18 cellular contexts compared by ENCODE assay signal in the genomic region with DNA sequence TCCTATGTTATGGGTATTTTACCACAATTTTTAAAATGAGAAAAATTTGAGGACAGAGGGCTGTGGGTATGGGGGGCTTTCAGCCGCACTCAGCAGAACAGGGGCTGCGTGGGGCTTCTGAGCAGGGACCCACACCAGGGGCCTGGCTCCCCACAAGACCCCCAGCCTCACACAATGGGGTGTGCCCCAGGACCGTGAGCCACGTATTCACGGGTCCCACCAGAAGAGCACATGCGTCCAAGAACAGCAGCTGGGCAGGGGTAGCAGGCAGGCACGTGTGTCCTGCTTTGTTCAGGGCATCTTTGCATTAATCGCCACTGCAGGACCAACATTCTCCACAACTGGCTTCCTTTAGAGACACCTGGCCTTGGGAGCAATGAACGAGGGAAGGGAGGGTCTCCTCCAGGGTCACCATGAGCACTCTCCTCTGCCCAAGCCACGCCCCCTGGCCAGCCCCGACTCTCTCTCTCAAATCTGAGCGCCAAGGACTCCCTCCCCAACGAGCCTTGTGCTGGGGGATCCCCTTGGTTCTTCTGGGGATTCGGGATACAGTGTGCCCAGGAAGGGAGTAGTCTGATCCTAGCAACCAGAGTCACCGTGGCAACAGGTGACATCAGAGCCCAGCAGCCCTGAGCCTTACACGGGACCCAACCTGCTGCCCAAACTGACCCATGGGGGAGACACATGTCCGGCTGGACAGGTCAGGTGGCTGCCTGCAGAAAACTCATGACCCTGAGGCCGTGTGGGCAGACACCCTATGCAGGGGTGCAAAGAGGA. TPM values are rescaled to one million over a fixed set of nuclear protein-coding genes. Genes with fewer than 3 reads are reported as not detected.
DNase-seq lines count a peak whose midpoint lies in the region; ATAC-seq and TF ChIP-seq lines count a peak whose summit lies in the region.
"Had no signal": no experiment of that assay in that cellular context is flagged by ENCODE, and none has a peak within 500 bp of the region (broad histone marks: within the 10 kb centered on the region; RNA-seq: fewer than 3 reads in every experiment).

No MANE protein-coding gene starts in this region.

- no peak overlapping the region for H3K18ac ChIP-seq in mesenchymal stem cell (ENCODE audit: low read depth in 1 of 2, low read length in 2 of 2)

- H3K27me3 ChIP-seq in right atrium auricular region (no peaks in the 10 kb centered on the region), mesenchymal stem cell (ENCODE audit: control insufficient read depth in 1 of 2, insufficient read depth in 1 of 2, low read length in 2 of 2) (peaks cover 27 to 37% of the 10 kb centered on the region in 2 experiments)

- H3K4me2 ChIP-seq in mesenchymal stem cell (ENCODE audit: low read length, poor library complexity, severe bottlenecking), result no peak overlapping the region
- H3K4me2 ChIP-seq: PC-9 had no signal

- H3K36me3 ChIP-seq in right atrium auricular region, result no peaks in the 10 kb centered on the region
- peaks cover 0 to 7% of the 10 kb centered on the region in 2 experiments for H3K36me3 ChIP-seq in mesenchymal stem cell (ENCODE audit: control insufficient read depth in 1 of 2, insufficient read depth in 2 of 2, low read depth in 1 of 2, low read length in 2 of 2)
- H3K36me3 ChIP-seq: HAP-1 had no signal

- no peak for ATAC-seq in Right ventricle myocardium inferior
- no peak for ATAC-seq in HG02870 (IDR thresholded peaks at IDR 0.05; ENCODE audit: unreplicated experiment)
- ATAC-seq: stimulated activated naive CD8-positive, alpha-beta T cell treated with anti-CD3 and anti-CD28 coated beads, Interleukin-15, Interleukin-2, amounts not matched to agents 100 U/mL and 50 U/mL, for 24 hours had no signal

- H2AK5ac ChIP-seq in mesenchymal stem cell (ENCODE audit: low read length, severe bottlenecking), result no peak overlapping the region

- H4K8ac ChIP-seq in mesenchymal stem cell (ENCODE audit: low read length), result peak overlapping the region; percentile 10

- no peak overlapping the region for H3K14ac ChIP-seq in mesenchymal stem cell (ENCODE audit: low read length in 2 of 2)

- H3K4me1 ChIP-seq in right atrium auricular region (no peaks in the 10 kb centered on the region), mesenchymal stem cell (ENCODE audit: control insufficient read depth, insufficient read depth, low read depth, low read length) (peaks cover 7% of the 10 kb centered on the region)
- H3K4me1 ChIP-seq: HAP-1 had no signal

- DNase-seq in Right ventricle myocardium inferior (ENCODE audit: missing footprints) (peak; percentile 55), right atrium auricular region (ENCODE audit: low spot score) (no peak), ecto neural progenitor cell (ENCODE audit: low spot score) (peak; percentile 43), mesenchymal stem cell (no peak), activated gamma-delta T cell treated with Interleukin-2 at 50 U/mL for 16 hours (no peak), NCI-H1105 (lab: John Stamatoyannopoulos, UW) (no peak)
- DNase-seq: activated CD4-positive, alpha-beta T cell treated with anti-CD3 and anti-CD28 coated beads for 4 hours; activated naive CD8-positive, alpha-beta T cell treated with anti-CD3 and anti-CD28 coated beads for 36 hours; cortex of kidney; Kasumi-1; kidney glomerular epithelial cell; NCI-H1105 treated with DMSO at 0.1 percent for 48 hours; NCI-H526 treated with DMSO at 0.1 percent for 48 hours; PC-9; retina; stimulated activated naive CD8-positive, alpha-beta T cell treated with anti-CD3 and anti-CD28 coated beads, Interleukin-15, Interleukin-2, amounts not matched to agents 100 U/mL and 50 U/mL, for 24 hours had no signal

- no peak overlapping the region for H3K9ac ChIP-seq in mesenchymal stem cell (ENCODE audit: low read length)

- intact Hi-C loops in Right ventricle myocardium inferior (cut with DNase I), result no loop called here

- no peak for TF ChIP-seq CTCF in right atrium auricular region (IDR thresholded peaks at IDR 0.05)

- no peak overlapping the region for H2BK15ac ChIP-seq in mesenchymal stem cell (ENCODE audit: low read depth, poor library complexity, severe bottlenecking)

- no peak overlapping the region for H3K4me3 ChIP-seq in right atrium auricular region
- no peak overlapping the region for H3K4me3 ChIP-seq in mesenchymal stem cell (ENCODE audit: insufficient read depth in 1 of 2, low read depth in 1 of 2, low read length in 2 of 2)
- H3K4me3 ChIP-seq: HAP-1, PC-9 had no signal

- no peak overlapping the region for H2BK120ac ChIP-seq in mesenchymal stem cell (ENCODE audit: low read depth, low read length)

- H2BK5ac ChIP-seq in mesenchymal stem cell (ENCODE audit: low read depth, low read length, poor library complexity, severe bottlenecking), result no peak overlapping the region

- H4K91ac ChIP-seq in mesenchymal stem cell (ENCODE audit: low read length), result no peak overlapping the region

- H3K4ac ChIP-seq in mesenchymal stem cell (ENCODE audit: low read depth in 1 of 2, low read length in 2 of 2), result no peak overlapping the region

- H3K27ac ChIP-seq in right atrium auricular region (no peak overlapping the region), mesenchymal stem cell (ENCODE audit: low read length, poor library complexity, severe bottlenecking) (no peak overlapping the region)
- H3K27ac ChIP-seq: PC-9 had no signal

- WGBS in mesenchymal stem cell, result 59% methylated on average over 18 of the region's 18 CpGs

- peaks cover 14% of the 10 kb centered on the region for H3K79me1 ChIP-seq in mesenchymal stem cell (replicated peaks; ENCODE audit: low read length, poor library complexity, severe bottlenecking)

- no peak overlapping the region for H2AFZ ChIP-seq in mesenchymal stem cell (ENCODE audit: low read depth, low read length)
- H2AFZ ChIP-seq: PC-9 had no signal

- H2BK12ac ChIP-seq in mesenchymal stem cell (ENCODE audit: low read length in 2 of 2), result no peak overlapping the region

- no peak overlapping the region for H3K23ac ChIP-seq in mesenchymal stem cell (ENCODE audit: low read length in 2 of 2)

- H3K9me3 ChIP-seq in right atrium auricular region (no peaks in the 10 kb centered on the region), mesenchymal stem cell (ENCODE audit: control insufficient read depth, low read length) (no peaks in the 10 kb centered on the region)
- H3K9me3 ChIP-seq: HAP-1 had no signal

RNA-seq across cellular contexts. Expression of gene ARF1, which starts 7.4 kb away (rescaled TPM):
- total RNA-seq in Right ventricle myocardium inferior (281 TPM), right atrium auricular region (100 to 1,000 TPM; 375 to 422 TPM)
- 366 TPM for polyA plus RNA-seq in mesenchymal stem cell (2013, experiment 1 of 2)
- polyA plus RNA-seq in mesenchymal stem cell (2013, experiment 2 of 2), result 367 TPM

RNA-seq across cellular contexts. Expression of gene C1orf35, which starts 28.0 kb away (rescaled TPM):
- total RNA-seq in Right ventricle myocardium inferior, result 6.0 TPM
- total RNA-seq in right atrium auricular region, result 1 to 10 TPM; 4.5 to 4.9 TPM
- polyA plus RNA-seq in mesenchymal stem cell (2013, experiment 1 of 2), result 10.8 TPM
- polyA plus RNA-seq in mesenchymal stem cell (2013, experiment 2 of 2), result 11.6 TPM

RNA-seq across cellular contexts. Expression of gene MRPL55, which starts 34.0 kb away (rescaled TPM):
- total RNA-seq in Right ventricle myocardium inferior, result 57.0 TPM
- 10 to 100 TPM; 76.6 to 81.2 TPM for total RNA-seq in right atrium auricular region
- polyA plus RNA-seq in mesenchymal stem cell (2013, experiment 1 of 2), result 49.1 TPM
- polyA plus RNA-seq in mesenchymal stem cell (2013, experiment 2 of 2), result 50.1 TPM

Comparison
In these comparisons a context has a peak if more than half of its experiments do, and no peak if none do; other contexts are left out.
1. DNase-seq: peak in Right ventricle myocardium inferior (single experiment) and ecto neural progenitor cell (single experiment); none in right atrium auricular region (single experiment), mesenchymal stem cell (single experiment), activated gamma-delta T cell treated with Interleukin-2 at 50 U/mL for 16 hours (single experiment) and NCI-H1105 (single experiment).